In genomic region chr16:11668590-11669379, GRCh38 we compare ENCODE assay signal across 8 cellular contexts. TPM values are rescaled to one million over a fixed set of nuclear protein-coding genes. Genes with fewer than 3 reads are reported as not detected.
DNase-seq lines count a peak whose midpoint lies in the region; ATAC-seq lines count a peak whose summit lies in the region.

No MANE protein-coding gene starts in this region.

- peak overlapping the region; percentile 69 for H3K4me3 ChIP-seq in iPS-15b (ENCODE audit: low read depth, low read length)

- H3K4me1 ChIP-seq in iPS-15b (ENCODE audit: control insufficient read depth, insufficient read depth, low read length): peaks cover 18% of the 10 kb centered on the region

- H3K9me3 ChIP-seq in iPS-15b (ENCODE audit: control insufficient read depth, insufficient read depth, low read length): no peaks in the 10 kb centered on the region

- H3K9me3 Mint-ChIP-seq in activated naive CD8-positive, alpha-beta T cell treated with anti-CD3 and anti-CD28 coated beads for 36 hours: no peaks in the 10 kb centered on the region
- H3K9me3 Mint-ChIP-seq in stimulated activated effector memory CD8-positive, alpha-beta T cell treated with anti-CD3 and anti-CD28 coated beads, Interleukin-12 subunit alpha, Interleukin-12 subunit beta, amount 100 ng/mL, for 72 hours: no peaks in the 10 kb centered on the region

- no peak overlapping the region for H3K27ac Mint-ChIP-seq in activated naive CD8-positive, alpha-beta T cell treated with anti-CD3 and anti-CD28 coated beads for 36 hours
- H3K27ac Mint-ChIP-seq in stimulated activated effector memory CD8-positive, alpha-beta T cell treated with anti-CD3 and anti-CD28 coated beads, Interleukin-12 subunit alpha, Interleukin-12 subunit beta, amount 100 ng/mL, for 72 hours: no peak overlapping the region

- ATAC-seq in stimulated activated effector memory CD8-positive, alpha-beta T cell treated with anti-CD3 and anti-CD28 coated beads, Interleukin-12 subunit alpha, Interleukin-12 subunit beta, amount 100 ng/mL, for 72 hours: no peak
- ATAC-seq in GM18517 (IDR thresholded peaks at IDR 0.05; ENCODE audit: unreplicated experiment) (no peak), HG02610 (IDR thresholded peaks at IDR 0.05; ENCODE audit: unreplicated experiment) (no peak)

- peaks cover 9% of the 10 kb centered on the region for H3K36me3 ChIP-seq in iPS-15b (ENCODE audit: control insufficient read depth, insufficient read depth, low read length)

- peaks cover 66% of the 10 kb centered on the region for H3K4me1 Mint-ChIP-seq in activated naive CD8-positive, alpha-beta T cell treated with anti-CD3 and anti-CD28 coated beads for 36 hours
- H3K4me1 Mint-ChIP-seq in stimulated activated effector memory CD8-positive, alpha-beta T cell treated with anti-CD3 and anti-CD28 coated beads, Interleukin-12 subunit alpha, Interleukin-12 subunit beta, amount 100 ng/mL, for 72 hours: peaks cover 67% of the 10 kb centered on the region

- peak overlapping the region; percentile 77 for H3K4me3 Mint-ChIP-seq in activated naive CD8-positive, alpha-beta T cell treated with anti-CD3 and anti-CD28 coated beads for 36 hours
- peak overlapping the region; percentile 53 for H3K4me3 Mint-ChIP-seq in stimulated activated effector memory CD8-positive, alpha-beta T cell treated with anti-CD3 and anti-CD28 coated beads, Interleukin-12 subunit alpha, Interleukin-12 subunit beta, amount 100 ng/mL, for 72 hours

- peaks cover 2% of the 10 kb centered on the region for H3K27me3 ChIP-seq in iPS-15b (ENCODE audit: control insufficient read depth, insufficient read depth, low read length)

- H3K27me3 Mint-ChIP-seq in activated naive CD8-positive, alpha-beta T cell treated with anti-CD3 and anti-CD28 coated beads for 36 hours: no peaks in the 10 kb centered on the region

- peaks cover 4% of the 10 kb centered on the region for H3K36me3 Mint-ChIP-seq in activated naive CD8-positive, alpha-beta T cell treated with anti-CD3 and anti-CD28 coated beads for 36 hours
- no peaks in the 10 kb centered on the region for H3K36me3 Mint-ChIP-seq in stimulated activated effector memory CD8-positive, alpha-beta T cell treated with anti-CD3 and anti-CD28 coated beads, Interleukin-12 subunit alpha, Interleukin-12 subunit beta, amount 100 ng/mL, for 72 hours

- peak; percentile 43 for DNase-seq in stimulated activated CD4-positive, alpha-beta T cell treated with anti-CD3 and anti-CD28 coated beads, Interleukin-15, amount 100 ng/mL, for 24 hours
- no peak for DNase-seq in stimulated activated CD4-positive, alpha-beta T cell treated with anti-CD3 and anti-CD28 coated beads, Interleukin-4, amount 100 ng/mL, for 24 hours
- DNase-seq in activated naive CD8-positive, alpha-beta T cell treated with anti-CD3 and anti-CD28 coated beads for 36 hours: peak; percentile 42
- no peak for DNase-seq in stimulated activated effector memory CD8-positive, alpha-beta T cell treated with anti-CD3 and anti-CD28 coated beads, Interleukin-12 subunit alpha, Interleukin-12 subunit beta, amount 100 ng/mL, for 72 hours (ENCODE audit: low spot score in 2 of 2)
- DNase-seq in NCI-H526 (lab: John Stamatoyannopoulos, UW): no peak

- peak overlapping the region; percentile 60 for H3K9ac ChIP-seq in iPS-15b (ENCODE audit: low read depth, low read length)

RNA-seq across cellular contexts. Expression of gene SNN, which starts 0.5 kb away (rescaled TPM):
- total RNA-seq in activated naive CD8-positive, alpha-beta T cell treated with anti-CD3 and anti-CD28 coated beads for 36 hours: 10 to 100 TPM; 10.3 to 11.2 TPM

Comparison
In these comparisons a context has a peak if more than half of its experiments do, and no peak if none do; other contexts are left out.
1. DNase-seq: peak in stimulated activated CD4-positive, alpha-beta T cell treated with anti-CD3 and anti-CD28 coated beads, Interleukin-15, amount 100 ng/mL, for 24 hours (single experiment) and activated naive CD8-positive, alpha-beta T cell treated with anti-CD3 and anti-CD28 coated beads for 36 hours (single experiment); none in stimulated activated CD4-positive, alpha-beta T cell treated with anti-CD3 and anti-CD28 coated beads, Interleukin-4, amount 100 ng/mL, for 24 hours (single experiment), stimulated activated effector memory CD8-positive, alpha-beta T cell treated with anti-CD3 and anti-CD28 coated beads, Interleukin-12 subunit alpha, Interleukin-12 subunit beta, amount 100 ng/mL, for 72 hours (0 of 2) and NCI-H526 (0 of 2).